In genomic region chr5:94618493-94619328, GRCh38 we compare ENCODE assay signal across 1 cellular context.
TF ChIP-seq lines count a peak whose summit lies in the region.

A gene with protein sequence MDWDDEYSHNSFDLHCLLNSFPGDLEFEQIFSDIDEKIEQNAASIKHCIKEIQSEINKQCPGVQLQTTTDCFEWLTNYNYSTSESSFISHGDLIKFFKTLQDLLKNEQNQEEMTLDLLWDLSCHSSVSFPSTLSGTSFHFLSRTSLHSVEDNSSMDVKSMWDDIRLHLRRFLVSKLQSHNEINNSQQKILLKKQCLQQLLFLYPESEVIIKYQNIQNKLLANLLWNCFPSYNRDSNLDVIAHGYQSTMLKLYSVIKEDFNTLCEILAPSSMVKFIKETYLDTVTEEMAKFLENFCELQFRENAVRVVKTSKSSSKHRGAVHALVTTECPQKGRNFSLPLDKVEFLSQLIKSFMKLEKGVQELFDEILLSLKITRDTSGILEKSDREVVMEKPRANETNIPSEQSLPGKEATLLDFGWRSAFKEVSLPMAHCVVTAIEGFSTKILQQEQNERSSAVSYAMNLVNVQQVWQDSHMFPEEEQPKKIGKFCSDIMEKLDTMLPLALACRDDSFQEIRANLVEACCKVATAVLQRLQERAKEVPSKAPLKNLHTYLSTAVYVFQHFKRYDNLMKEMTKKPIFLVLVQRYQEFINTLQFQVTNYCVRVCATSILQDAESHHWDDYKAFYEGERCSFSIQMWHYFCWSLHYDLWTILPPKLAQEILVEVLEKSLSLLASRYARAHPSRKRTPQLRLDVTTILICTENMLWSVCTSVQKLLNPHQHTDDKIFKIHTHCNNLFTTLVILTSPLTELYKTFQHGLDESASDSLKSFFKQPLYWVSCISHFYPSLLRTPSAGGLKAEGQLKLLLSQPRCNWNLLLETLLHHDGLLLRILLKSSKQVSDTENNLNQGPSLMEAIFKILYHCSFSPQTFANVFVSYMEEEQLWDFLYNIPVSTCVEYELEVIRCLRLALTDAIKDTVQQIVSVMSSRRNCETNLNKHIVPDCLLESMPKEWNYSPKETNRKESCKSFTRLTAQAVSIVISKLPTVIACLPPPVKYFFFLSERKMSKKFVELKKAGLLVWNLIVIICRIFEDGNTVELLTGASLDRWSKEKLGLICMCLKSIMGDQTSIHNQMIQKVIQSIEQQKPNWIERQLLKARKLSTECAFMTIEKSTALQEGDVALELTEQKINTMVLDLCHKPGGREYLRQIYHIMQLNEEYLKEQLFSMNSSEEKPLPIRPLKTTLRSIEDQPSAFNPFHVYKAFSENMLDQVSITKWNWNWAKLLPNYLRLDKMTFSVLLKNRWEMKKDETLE (N-terminal part only) (minus strand): TSS chr5:94618604. CDS start chr5:94537126, 81,478 bp downstream.
Gene SLF1, plus strand, starts transcription at chr5:94618669. Its CDS starts 10,142 bp downstream, at chr5:94628811.

TF ChIP-seq in GM12878, 131 proteins besides CTCF, POLR2A, EP300 and RAD21 (continued from another document and continues in another):
- no peak for TF ChIP-seq USF2 (IDR thresholded peaks at IDR 0.05; ENCODE audit: borderline replicate concordance, low read depth, low read length)
- no peak for TF ChIP-seq HSF1 (IDR thresholded peaks at IDR 0.05; ENCODE audit: low read depth, low read length)
- no peak for TF ChIP-seq NFIC (IDR thresholded peaks at IDR 0.05; ENCODE audit: low read depth, low read length)
- TF ChIP-seq, protein P1, sequence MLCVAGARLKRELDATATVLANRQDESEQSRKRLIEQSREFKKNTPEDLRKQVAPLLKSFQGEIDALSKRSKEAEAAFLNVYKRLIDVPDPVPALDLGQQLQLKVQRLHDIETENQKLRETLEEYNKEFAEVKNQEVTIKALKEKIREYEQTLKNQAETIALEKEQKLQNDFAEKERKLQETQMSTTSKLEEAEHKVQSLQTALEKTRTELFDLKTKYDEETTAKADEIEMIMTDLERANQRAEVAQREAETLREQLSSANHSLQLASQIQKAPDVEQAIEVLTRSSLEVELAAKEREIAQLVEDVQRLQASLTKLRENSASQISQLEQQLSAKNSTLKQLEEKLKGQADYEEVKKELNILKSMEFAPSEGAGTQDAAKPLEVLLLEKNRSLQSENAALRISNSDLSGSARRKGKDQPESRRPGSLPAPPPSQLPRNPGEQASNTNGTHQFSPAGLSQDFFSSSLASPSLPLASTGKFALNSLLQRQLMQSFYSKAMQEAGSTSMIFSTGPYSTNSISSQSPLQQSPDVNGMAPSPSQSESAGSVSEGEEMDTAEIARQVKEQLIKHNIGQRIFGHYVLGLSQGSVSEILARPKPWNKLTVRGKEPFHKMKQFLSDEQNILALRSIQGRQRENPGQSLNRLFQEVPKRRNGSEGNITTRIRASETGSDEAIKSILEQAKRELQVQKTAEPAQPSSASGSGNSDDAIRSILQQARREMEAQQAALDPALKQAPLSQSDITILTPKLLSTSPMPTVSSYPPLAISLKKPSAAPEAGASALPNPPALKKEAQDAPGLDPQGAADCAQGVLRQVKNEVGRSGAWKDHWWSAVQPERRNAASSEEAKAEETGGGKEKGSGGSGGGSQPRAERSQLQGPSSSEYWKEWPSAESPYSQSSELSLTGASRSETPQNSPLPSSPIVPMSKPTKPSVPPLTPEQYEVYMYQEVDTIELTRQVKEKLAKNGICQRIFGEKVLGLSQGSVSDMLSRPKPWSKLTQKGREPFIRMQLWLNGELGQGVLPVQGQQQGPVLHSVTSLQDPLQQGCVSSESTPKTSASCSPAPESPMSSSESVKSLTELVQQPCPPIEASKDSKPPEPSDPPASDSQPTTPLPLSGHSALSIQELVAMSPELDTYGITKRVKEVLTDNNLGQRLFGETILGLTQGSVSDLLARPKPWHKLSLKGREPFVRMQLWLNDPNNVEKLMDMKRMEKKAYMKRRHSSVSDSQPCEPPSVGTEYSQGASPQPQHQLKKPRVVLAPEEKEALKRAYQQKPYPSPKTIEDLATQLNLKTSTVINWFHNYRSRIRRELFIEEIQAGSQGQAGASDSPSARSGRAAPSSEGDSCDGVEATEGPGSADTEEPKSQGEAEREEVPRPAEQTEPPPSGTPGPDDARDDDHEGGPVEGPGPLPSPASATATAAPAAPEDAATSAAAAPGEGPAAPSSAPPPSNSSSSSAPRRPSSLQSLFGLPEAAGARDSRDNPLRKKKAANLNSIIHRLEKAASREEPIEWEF (IDR thresholded peaks at IDR 0.05; ENCODE audit: insufficient replicate concordance, low read depth, low read length), result no peak
- TF ChIP-seq HDAC2 (IDR thresholded peaks at IDR 0.05), result no peak
- TF ChIP-seq JUND (IDR thresholded peaks at IDR 0.05; ENCODE audit: low read depth, low read length), result no peak
- no peak; the same call in 1 of the 2 replicates for TF ChIP-seq PML (IDR thresholded peaks at IDR 0.05; ENCODE audit: low read length)
- 0 out of 2 replicates have a peak, but pooled peaks have one; percentile 26 for TF ChIP-seq HDGF (IDR thresholded peaks at IDR 0.05)
- TF ChIP-seq, protein P2, sequence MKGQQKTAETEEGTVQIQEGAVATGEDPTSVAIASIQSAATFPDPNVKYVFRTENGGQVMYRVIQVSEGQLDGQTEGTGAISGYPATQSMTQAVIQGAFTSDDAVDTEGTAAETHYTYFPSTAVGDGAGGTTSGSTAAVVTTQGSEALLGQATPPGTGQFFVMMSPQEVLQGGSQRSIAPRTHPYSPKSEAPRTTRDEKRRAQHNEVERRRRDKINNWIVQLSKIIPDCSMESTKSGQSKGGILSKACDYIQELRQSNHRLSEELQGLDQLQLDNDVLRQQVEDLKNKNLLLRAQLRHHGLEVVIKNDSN (IDR thresholded peaks at IDR 0.05; ENCODE audit: borderline replicate concordance, extremely low read length, insufficient read depth, low read depth, low read length), result no peak
- TF ChIP-seq IKZF1 (conservative IDR thresholded peaks at IDR 0.05), result peak; percentile 82
- peak; percentile 75; the same call in 1 of the 2 replicates for TF ChIP-seq CBX5 (IDR thresholded peaks at IDR 0.05; ENCODE audit: low read depth)
- TF ChIP-seq SUZ12 (IDR thresholded peaks at IDR 0.05; ENCODE audit: unreplicated experiment), result no peak
- TF ChIP-seq, protein P3, sequence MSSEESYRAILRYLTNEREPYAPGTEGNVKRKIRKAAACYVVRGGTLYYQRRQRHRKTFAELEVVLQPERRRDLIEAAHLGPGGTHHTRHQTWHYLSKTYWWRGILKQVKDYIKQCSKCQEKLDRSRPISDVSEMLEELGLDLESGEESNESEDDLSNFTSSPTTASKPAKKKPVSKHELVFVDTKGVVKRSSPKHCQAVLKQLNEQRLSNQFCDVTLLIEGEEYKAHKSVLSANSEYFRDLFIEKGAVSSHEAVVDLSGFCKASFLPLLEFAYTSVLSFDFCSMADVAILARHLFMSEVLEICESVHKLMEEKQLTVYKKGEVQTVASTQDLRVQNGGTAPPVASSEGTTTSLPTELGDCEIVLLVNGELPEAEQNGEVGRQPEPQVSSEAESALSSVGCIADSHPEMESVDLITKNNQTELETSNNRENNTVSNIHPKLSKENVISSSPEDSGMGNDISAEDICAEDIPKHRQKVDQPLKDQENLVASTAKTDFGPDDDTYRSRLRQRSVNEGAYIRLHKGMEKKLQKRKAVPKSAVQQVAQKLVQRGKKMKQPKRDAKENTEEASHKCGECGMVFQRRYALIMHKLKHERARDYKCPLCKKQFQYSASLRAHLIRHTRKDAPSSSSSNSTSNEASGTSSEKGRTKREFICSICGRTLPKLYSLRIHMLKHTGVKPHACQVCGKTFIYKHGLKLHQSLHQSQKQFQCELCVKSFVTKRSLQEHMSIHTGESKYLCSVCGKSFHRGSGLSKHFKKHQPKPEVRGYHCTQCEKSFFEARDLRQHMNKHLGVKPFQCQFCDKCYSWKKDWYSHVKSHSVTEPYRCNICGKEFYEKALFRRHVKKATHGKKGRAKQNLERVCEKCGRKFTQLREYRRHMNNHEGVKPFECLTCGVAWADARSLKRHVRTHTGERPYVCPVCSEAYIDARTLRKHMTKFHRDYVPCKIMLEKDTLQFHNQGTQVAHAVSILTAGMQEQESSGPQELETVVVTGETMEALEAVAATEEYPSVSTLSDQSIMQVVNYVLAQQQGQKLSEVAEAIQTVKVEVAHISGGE (CRISPR knock-in tag; IDR thresholded peaks at IDR 0.05), result peak; percentile 79
- TF ChIP-seq, protein P4, sequence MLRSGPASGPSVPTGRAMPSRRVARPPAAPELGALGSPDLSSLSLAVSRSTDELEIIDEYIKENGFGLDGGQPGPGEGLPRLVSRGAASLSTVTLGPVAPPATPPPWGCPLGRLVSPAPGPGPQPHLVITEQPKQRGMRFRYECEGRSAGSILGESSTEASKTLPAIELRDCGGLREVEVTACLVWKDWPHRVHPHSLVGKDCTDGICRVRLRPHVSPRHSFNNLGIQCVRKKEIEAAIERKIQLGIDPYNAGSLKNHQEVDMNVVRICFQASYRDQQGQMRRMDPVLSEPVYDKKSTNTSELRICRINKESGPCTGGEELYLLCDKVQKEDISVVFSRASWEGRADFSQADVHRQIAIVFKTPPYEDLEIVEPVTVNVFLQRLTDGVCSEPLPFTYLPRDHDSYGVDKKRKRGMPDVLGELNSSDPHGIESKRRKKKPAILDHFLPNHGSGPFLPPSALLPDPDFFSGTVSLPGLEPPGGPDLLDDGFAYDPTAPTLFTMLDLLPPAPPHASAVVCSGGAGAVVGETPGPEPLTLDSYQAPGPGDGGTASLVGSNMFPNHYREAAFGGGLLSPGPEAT (IDR thresholded peaks at IDR 0.05; ENCODE audit: low read depth), result peak; percentile 79
- peak; percentile 100 for TF ChIP-seq E2F8 (IDR thresholded peaks at IDR 0.05; ENCODE audit: low read depth, partially characterized antibody)
- TF ChIP-seq, protein P5, sequence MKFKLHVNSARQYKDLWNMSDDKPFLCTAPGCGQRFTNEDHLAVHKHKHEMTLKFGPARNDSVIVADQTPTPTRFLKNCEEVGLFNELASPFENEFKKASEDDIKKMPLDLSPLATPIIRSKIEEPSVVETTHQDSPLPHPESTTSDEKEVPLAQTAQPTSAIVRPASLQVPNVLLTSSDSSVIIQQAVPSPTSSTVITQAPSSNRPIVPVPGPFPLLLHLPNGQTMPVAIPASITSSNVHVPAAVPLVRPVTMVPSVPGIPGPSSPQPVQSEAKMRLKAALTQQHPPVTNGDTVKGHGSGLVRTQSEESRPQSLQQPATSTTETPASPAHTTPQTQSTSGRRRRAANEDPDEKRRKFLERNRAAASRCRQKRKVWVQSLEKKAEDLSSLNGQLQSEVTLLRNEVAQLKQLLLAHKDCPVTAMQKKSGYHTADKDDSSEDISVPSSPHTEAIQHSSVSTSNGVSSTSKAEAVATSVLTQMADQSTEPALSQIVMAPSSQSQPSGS (IDR thresholded peaks at IDR 0.05; ENCODE audit: low read length), result no peak
- TF ChIP-seq RUNX3 (IDR thresholded peaks at IDR 0.05; ENCODE audit: low read length), result peak; percentile 12; the same call in 1 of the 2 replicates
- TF ChIP-seq NRF1 (conservative IDR thresholded peaks at IDR 0.05; ENCODE audit: low read depth, low read length), result no peak
- peak; percentile 99 for TF ChIP-seq ZBTB40 (IDR thresholded peaks at IDR 0.05; ENCODE audit: borderline replicate concordance)
- TF ChIP-seq SMC3 (IDR thresholded peaks at IDR 0.05; ENCODE audit: borderline replicate concordance, low read length), result no peak
- TF ChIP-seq LARP7 (IDR thresholded peaks at IDR 0.05), result peak; percentile 58; the same call in 1 of the 2 replicates
